Comparison of ENCODE assay signal across 12 cellular contexts in genomic region chr13:21833921-21834320, GRCh38.
DNase-seq lines count a peak whose midpoint lies in the region; ATAC-seq and TF ChIP-seq lines count a peak whose summit lies in the region.
"Had no signal": no experiment of that assay in that cellular context is flagged by ENCODE, and none has a peak within 500 bp of the region (broad histone marks: within the 10 kb centered on the region; RNA-seq: fewer than 3 reads in every experiment).

No MANE protein-coding gene starts in this region.

- no peak overlapping the region for H2AFZ ChIP-seq in PC-9

- peak; percentile 5 for DNase-seq in LHCN-M2 (ENCODE audit: low read depth)
- DNase-seq in myocyte (ENCODE audit: low read depth) = peak; percentile 72
- DNase-seq in upper lobe of right lung = no peak
- DNase-seq in PC-9 = no peak
- DNase-seq in substantia nigra (lab: John Stamatoyannopoulos, UW) = no peak
- DNase-seq: DMS79, HCEC 1CT had no signal

- H3K36me3 ChIP-seq in upper lobe of right lung (no peaks in the 10 kb centered on the region), PC-9 (ENCODE audit: low read depth) (no peaks in the 10 kb centered on the region)

- H3K9me3 ChIP-seq in upper lobe of right lung = no peaks in the 10 kb centered on the region
- no peaks in the 10 kb centered on the region for H3K9me3 ChIP-seq in PC-9 (ENCODE audit: insufficient read depth, low read depth)

- ATAC-seq in upper lobe of right lung (peak; percentile 29), GM19023 (IDR thresholded peaks at IDR 0.05; ENCODE audit: unreplicated experiment) (no peak)
- ATAC-seq: GM12878, HepG2, K562 had no signal

- intact Hi-C loops in upper lobe of right lung (cut with DNase I) = no loop called here
- intact Hi-C loops in PC-9 (cut with micrococcal nuclease; ENCODE audit: unreplicated experiment) = no loop called here

- TF ChIP-seq CTCF in C4-2B (conservative IDR thresholded peaks at IDR 0.05) = no peak
- no peak for TF ChIP-seq CTCF in upper lobe of right lung (IDR thresholded peaks at IDR 0.05)
- no peak for TF ChIP-seq CTCF in PC-9 (conservative IDR thresholded peaks at IDR 0.05)

- no peaks in the 10 kb centered on the region for H3K9me2 ChIP-seq in PC-9 (ENCODE audit: insufficient read depth)

- no peaks in the 10 kb centered on the region for H3F3A ChIP-seq in PC-9 (ENCODE audit: insufficient read depth, low read depth)

- H3K4me3 ChIP-seq in upper lobe of right lung (no peak overlapping the region), PC-9 (no peak overlapping the region)
- H3K4me3 ChIP-seq: GM12878, K562 had no signal

- peak overlapping the region; percentile 12 for H3K27ac ChIP-seq in C4-2B
- no peak overlapping the region for H3K27ac ChIP-seq in upper lobe of right lung
- H3K27ac ChIP-seq in PC-9 = no peak overlapping the region
- H3K27ac ChIP-seq in substantia nigra (ENCODE audit: low read depth, low read length, poor library complexity, severe bottlenecking) = no peak overlapping the region

- no peaks in the 10 kb centered on the region for H3K27me3 ChIP-seq in upper lobe of right lung
- H3K27me3 ChIP-seq in PC-9 (ENCODE audit: insufficient read depth, low read depth) = peaks cover 48% of the 10 kb centered on the region

- POLR2A ChIA-PET in PC-9 (lab: Charles Lee; ENCODE audit: unreplicated experiment) = no interaction called here

- no peaks in the 10 kb centered on the region for H3K79me2 ChIP-seq in PC-9 (ENCODE audit: low read depth)

- no TSS peak for BruUV-seq in PC-9 (replicated peaks; lab: Mats Ljungman, UMichigan)

- H3K4me1 ChIP-seq in upper lobe of right lung = no peaks in the 10 kb centered on the region
- H3K4me1 ChIP-seq in PC-9 (replicated peaks; ENCODE audit: insufficient read depth) = no peaks in the 10 kb centered on the region

- H4K20me1 ChIP-seq in PC-9 (ENCODE audit: insufficient read depth) = no peaks in the 10 kb centered on the region

- CTCF ChIA-PET in PC-9 (lab: Charles Lee) = no interaction called here

- no peak overlapping the region for H3K4me2 ChIP-seq in PC-9

Comparison
In these comparisons a context has a peak if more than half of its experiments do, and no peak if none do; other contexts are left out.
1. DNase-seq: peak in LHCN-M2 (single experiment) and myocyte (single experiment); none in upper lobe of right lung (single experiment), PC-9 (0 of 2) and substantia nigra (0 of 49).